Comparison of ENCODE assay signal across 28 cellular contexts in the genomic region with DNA sequence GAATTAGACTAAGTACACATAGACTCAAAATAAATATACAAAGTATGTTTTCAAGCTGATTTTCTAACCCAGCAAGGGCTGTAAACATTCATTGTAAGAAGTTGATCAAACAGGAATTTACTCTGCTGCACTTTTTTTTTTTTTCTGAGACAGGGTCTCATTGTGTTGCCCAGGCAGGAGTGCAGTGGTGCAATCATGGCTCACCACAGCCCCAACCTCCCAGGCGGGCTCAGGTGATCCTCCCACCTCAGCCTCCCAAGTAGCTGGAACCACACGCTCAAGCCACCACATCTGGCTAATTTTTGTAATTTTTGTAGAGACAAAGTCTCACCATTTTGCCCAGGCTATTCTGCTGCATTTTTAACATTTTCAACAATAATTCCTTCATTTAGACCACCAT.
"Had no signal": no experiment of that assay in that cellular context is flagged by ENCODE, and none has a peak within 500 bp of the region (broad histone marks: within the 10 kb centered on the region; RNA-seq: fewer than 3 reads in every experiment).

No MANE protein-coding gene starts in this region.

- H3K4me1 ChIP-seq: pancreas, thyroid gland, tibial nerve, upper lobe of left lung, vagina had no signal

- DNase-seq: naive B cell; naive thymus-derived CD8-positive, alpha-beta T cell; nephron progenitor cell; nucleus accumbens; pancreas; psoas muscle; right cardiac atrium; spleen; stimulated activated CD4-positive, alpha-beta T cell treated with anti-CD3 and anti-CD28 coated beads, Interleukin-12 subunit alpha, Interleukin-12 subunit beta, amount 100 ng/mL, for 4 hours; stimulated activated CD4-positive, alpha-beta T cell treated with anti-CD3 and anti-CD28 coated beads, Interleukin-1b, Interleukin-23, amount 100 ng/mL, for 48 hours; stimulated activated CD4-positive, alpha-beta T cell treated with anti-CD3 and anti-CD28 coated beads, Interleukin-4, amount 100 ng/mL, for 1 hour; stimulated activated CD4-positive, alpha-beta T cell treated with anti-CD3 and anti-CD28 coated beads, Interleukin-4, amount 100 ng/mL, for 4 hours; stimulated activated CD8-positive, alpha-beta memory T cell treated with anti-CD3 and anti-CD28 coated beads, Interleukin-4, amount 100 ng/mL, for 48 hours; stimulated activated naive CD4-positive, alpha-beta T cell treated with Interleukin-2 at 50 U/mL for 16 hours; stomach; thyroid gland; trophoblast cell; upper lobe of left lung had no signal

- H3K27me3 ChIP-seq: neutrophil, pancreas, spleen, stomach, thyroid gland, tibial nerve, upper lobe of left lung, vagina had no signal

- H3K36me3 ChIP-seq: neutrophil, pancreas, stomach, thoracic aorta, thyroid gland, upper lobe of left lung, vagina had no signal

- H3K4me3 ChIP-seq: pancreas, psoas muscle, skin epidermis, smooth muscle cell, spleen, stomach, thoracic aorta, thyroid gland, tibial nerve, upper lobe of left lung, vagina had no signal

- H3K4me2 ChIP-seq: smooth muscle cell had no signal

- H3K27ac ChIP-seq: neutrophil, pancreas, psoas muscle, skin epidermis, spleen, stomach, thoracic aorta, thyroid gland, tibial nerve, upper lobe of left lung, vagina had no signal

- FAIRE-seq: pancreas, urothelium cell line had no signal

- ATAC-seq: naive thymus-derived CD8-positive, alpha-beta T cell; natural killer cell treated with Interleukin-12 subunit alpha and Interleukin-12 subunit beta and Interleukin-15 and Interleukin-18, amount 100 ng/mL, for 72 hours; pancreas; psoas muscle; right cardiac atrium; sciatic nerve; stimulated activated memory B cell treated with anti-CD40 and anti-IgM and Interleukin-4, amounts not matched to agents 10 μg/mL and 1 μg/mL and 100 μg/mL, for 72 hours had no signal

- H3K9me3 ChIP-seq: neutrophil, pancreas, psoas muscle, spleen, stomach, thoracic aorta, thyroid gland, tibial nerve, upper lobe of left lung, vagina had no signal
